Comparison of ENCODE assay signal across 14 cellular contexts in the genomic region with DNA sequence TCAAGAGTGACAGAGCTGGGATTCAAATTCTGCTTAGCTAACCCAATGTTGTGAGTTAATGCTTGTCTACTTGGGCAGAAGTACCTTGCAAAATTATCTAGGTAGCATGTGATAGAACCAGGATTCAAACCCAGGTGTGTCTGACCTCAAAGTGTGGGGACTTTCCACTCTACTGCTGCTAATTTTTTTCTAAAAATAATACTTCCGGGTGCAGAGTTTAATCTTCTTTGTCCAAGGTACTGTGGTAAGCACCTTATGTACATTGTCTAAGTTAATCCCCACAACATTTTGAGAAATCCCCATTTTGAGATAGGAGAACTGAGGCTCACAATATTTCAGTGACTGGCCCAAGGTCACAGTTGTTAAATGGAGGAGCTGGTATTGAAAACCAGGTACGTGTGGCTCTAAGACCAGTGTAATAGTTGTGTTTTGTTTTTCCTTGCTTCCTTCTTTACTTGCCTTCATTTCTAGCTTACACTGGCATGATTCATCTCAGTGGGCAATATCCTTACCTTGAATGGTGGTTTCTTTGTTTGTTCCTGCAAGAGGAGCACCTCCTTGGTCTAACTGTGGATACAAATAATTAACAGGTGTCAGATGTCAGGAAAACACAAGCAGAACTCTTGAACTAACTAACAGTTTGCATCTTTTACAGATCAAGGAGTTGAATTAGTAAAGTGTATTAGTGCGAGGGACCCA. TPM values are rescaled to one million over a fixed set of nuclear protein-coding genes. Genes with fewer than 3 reads are reported as not detected.
DNase-seq lines count a peak whose midpoint lies in the region; ATAC-seq and TF ChIP-seq lines count a peak whose summit lies in the region.
"Had no signal": no experiment of that assay in that cellular context is flagged by ENCODE, and none has a peak within 500 bp of the region (broad histone marks: within the 10 kb centered on the region; RNA-seq: fewer than 3 reads in every experiment).

No MANE protein-coding gene starts in this region.

- H3K4me1 ChIP-seq in esophagus squamous epithelium, result no peaks in the 10 kb centered on the region
- H3K4me1 ChIP-seq: psoas muscle had no signal

- no peak overlapping the region for H3K27ac ChIP-seq in esophagus squamous epithelium
- H3K27ac ChIP-seq: psoas muscle had no signal

- no peak for TF ChIP-seq CTCF in esophagus squamous epithelium (IDR thresholded peaks at IDR 0.05)

- peak overlapping the region; percentile 49 for H3K27ac Mint-ChIP-seq in stimulated activated memory B cell treated with anti-CD40 and anti-IgM and Interleukin-4, amounts not matched to agents 10 μg/mL and 1 μg/mL and 100 μg/mL, for 72 hours

- DNase-seq in NCI-H2107 treated with DMSO at 0.1 percent for 48 hours (lab: John Stamatoyannopoulos, UW; ENCODE audit: unreplicated experiment), result peak; percentile 40
- DNase-seq in NCI-H2107 (lab: John Stamatoyannopoulos, UW), result no peak
- DNase-seq in esophagus squamous epithelium (lab: John Stamatoyannopoulos, UW), result no peak
- DNase-seq in activated CD8-positive, alpha-beta memory T cell treated with anti-CD3 and anti-CD28 coated beads, Interleukin-2, amount 50 U/mL, for 4 hours, result no peak
- DNase-seq: 8988T; activated CD4-positive, CD25-positive, alpha-beta regulatory T cell; activated gamma-delta T cell; Caco-2; psoas muscle; SIG-M5 had no signal

- H3K27me3 Mint-ChIP-seq in stimulated activated memory B cell treated with anti-CD40 and anti-IgM and Interleukin-4, amounts not matched to agents 10 μg/mL and 1 μg/mL and 100 μg/mL, for 72 hours, result no peaks in the 10 kb centered on the region

- no peaks in the 10 kb centered on the region for H3K36me3 ChIP-seq in esophagus squamous epithelium

- H3K9me3 Mint-ChIP-seq in stimulated activated memory B cell treated with anti-CD40 and anti-IgM and Interleukin-4, amounts not matched to agents 10 μg/mL and 1 μg/mL and 100 μg/mL, for 72 hours, result peaks cover 4% of the 10 kb centered on the region

- peaks cover 9% of the 10 kb centered on the region for H3K4me1 Mint-ChIP-seq in stimulated activated memory B cell treated with anti-CD40 and anti-IgM and Interleukin-4, amounts not matched to agents 10 μg/mL and 1 μg/mL and 100 μg/mL, for 72 hours

- intact Hi-C loops in esophagus squamous epithelium (cut with DNase I), result no loop called here

- TF ChIP-seq POLR2A in esophagus squamous epithelium (IDR thresholded peaks at IDR 0.05), result no peak

- H3K27me3 ChIP-seq in esophagus squamous epithelium, result no peaks in the 10 kb centered on the region

- no peak overlapping the region for H3K4me3 ChIP-seq in esophagus squamous epithelium
- H3K4me3 ChIP-seq: psoas muscle had no signal

- H3K36me3 Mint-ChIP-seq in stimulated activated memory B cell treated with anti-CD40 and anti-IgM and Interleukin-4, amounts not matched to agents 10 μg/mL and 1 μg/mL and 100 μg/mL, for 72 hours, result no peaks in the 10 kb centered on the region

- H3K4me3 Mint-ChIP-seq in stimulated activated memory B cell treated with anti-CD40 and anti-IgM and Interleukin-4, amounts not matched to agents 10 μg/mL and 1 μg/mL and 100 μg/mL, for 72 hours, result no peak overlapping the region

- 73 to 78% methylated on average over 3 of the region's 3 CpGs for WGBS in esophagus squamous epithelium, 2 donors

- ATAC-seq in HG02759 (IDR thresholded peaks at IDR 0.05; ENCODE audit: unreplicated experiment) (peak; percentile 83), HG03565 (IDR thresholded peaks at IDR 0.05; ENCODE audit: unreplicated experiment) (peak; percentile 50), GM21825 (IDR thresholded peaks at IDR 0.05; ENCODE audit: unreplicated experiment) (no peak)
- ATAC-seq in stimulated activated memory B cell treated with anti-CD40 and anti-IgM and Interleukin-4, amounts not matched to agents 10 μg/mL and 1 μg/mL and 100 μg/mL, for 72 hours, result peak; percentile 63
- ATAC-seq: psoas muscle had no signal

- H3K9me3 ChIP-seq in esophagus squamous epithelium, result no peaks in the 10 kb centered on the region
- H3K9me3 ChIP-seq: Caco-2, psoas muscle had no signal

RNA-seq across cellular contexts. Expression of a gene that starts 7.5 kb away (rescaled TPM):
- total RNA-seq in esophagus squamous epithelium, result not detected

RNA-seq across cellular contexts. Expression of a gene that starts 29.5 kb away (rescaled TPM):
- 10 to 100 TPM in 1 of 4 donors, 1 to 10 TPM in 3; 5.0 to 14.7 (median 6.6) TPM for total RNA-seq in esophagus squamous epithelium

RNA-seq across cellular contexts. Expression of a gene that starts 29.7 kb away (rescaled TPM):
- total RNA-seq in esophagus squamous epithelium, result 10 to 100 TPM in 3 of 4 donors, 1 to 10 TPM in 1; 4.4 to 13.9 (median 11.8) TPM

RNA-seq across cellular contexts. Expression of a gene that starts 43.3 kb away (rescaled TPM):
- total RNA-seq in esophagus squamous epithelium, result not detected
